In the genomic region with DNA sequence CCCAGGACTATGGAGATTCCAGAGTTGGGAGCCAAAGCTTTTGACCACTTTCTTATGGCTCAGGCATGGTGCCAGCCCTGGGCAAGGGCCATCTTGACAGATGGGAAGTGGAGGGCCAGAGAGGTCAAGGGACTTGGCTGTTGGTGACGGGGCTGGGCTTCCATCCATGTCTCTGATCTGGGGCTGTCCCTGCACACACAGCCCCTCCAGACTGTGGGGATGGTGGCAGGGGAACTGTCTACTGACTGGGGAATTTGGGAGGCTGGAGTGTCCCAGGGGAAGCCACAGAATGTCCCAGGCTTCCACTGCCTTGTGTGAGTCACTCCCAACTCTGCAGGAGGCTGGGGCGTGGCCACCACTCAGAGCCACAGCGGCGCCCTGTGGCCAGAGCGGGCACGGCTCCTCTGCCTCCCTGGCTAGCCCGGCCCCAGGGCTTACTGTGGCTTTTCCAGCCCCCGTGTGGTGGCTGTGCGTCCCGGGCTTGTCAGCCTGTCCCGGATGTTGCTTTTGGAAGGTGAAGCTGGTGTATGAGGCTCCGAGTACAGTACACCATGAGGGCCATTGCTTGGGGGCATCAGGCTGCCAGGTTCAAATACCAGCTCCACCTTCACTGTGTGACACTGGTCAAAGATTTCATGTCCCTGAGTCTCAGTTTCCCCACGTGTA, we compare ENCODE assay signal across 8 cellular contexts. TPM values are rescaled to one million over a fixed set of nuclear protein-coding genes. Genes with fewer than 3 reads are reported as not detected.
DNase-seq lines count a peak whose midpoint lies in the region; ATAC-seq, FAIRE-seq and TF ChIP-seq lines count a peak whose summit lies in the region.

No MANE protein-coding gene starts in this region.

- peaks cover 29% of the 10 kb centered on the region for H3K4me1 ChIP-seq in endothelial cell of umbilical vein (ENCODE audit: control insufficient read depth, extremely low read depth, insufficient read depth, low read length)

- TF ChIP-seq CTCF in endothelial cell of umbilical vein (IDR thresholded peaks at IDR 0.05; ENCODE audit: extremely low read depth in 1 of 2, insufficient read depth in 1 of 2, low read depth in 1 of 2, low read length in 2 of 2), result peak; percentile 99 to 100

- no peaks in the 10 kb centered on the region for H3K27me3 ChIP-seq in endothelial cell of umbilical vein (ENCODE audit: control insufficient read depth in 2 of 2, insufficient read depth in 2 of 2, low read length in 2 of 2)

- peak; percentile 27 for TF ChIP-seq POLR2A in endothelial cell of umbilical vein (IDR thresholded peaks at IDR 0.05; ENCODE audit: low read depth, low read length)

- BruUV-seq in endothelial cell of umbilical vein (replicated peaks; lab: Mats Ljungman, UMichigan), result no TSS peak

- no peak overlapping the region for H2AFZ ChIP-seq in endothelial cell of umbilical vein (ENCODE audit: low read depth, low read length)

- dilution Hi-C loops in endothelial cell of umbilical vein (cut with MboI; ENCODE audit: extremely low pct_ligation_motif_present, low sequenced_read_pairs), result no loop called here

- H3K79me2 ChIP-seq in endothelial cell of umbilical vein (ENCODE audit: control insufficient read depth, insufficient read depth, low read length), result no peaks in the 10 kb centered on the region

- H3K4me2 ChIP-seq in endothelial cell of umbilical vein (ENCODE audit: insufficient read depth, low read length), result no peak overlapping the region

- peak overlapping the region; percentile 30 for H3K27ac ChIP-seq in endothelial cell of umbilical vein (ENCODE audit: insufficient read depth, low read depth, low read length)

- DNase-seq in SIG-M5 treated with dmso at 0.1 percent for 504 hours (lab: John Stamatoyannopoulos, UW; ENCODE audit: unreplicated experiment) (peak; percentile 83), SIG-M5 (lab: John Stamatoyannopoulos, UW) (no peak), NOMO-1 (lab: John Stamatoyannopoulos, UW; ENCODE audit: unreplicated experiment in 2 of 2) (peak; percentile 66 to 85), endothelial cell of umbilical vein (ENCODE audit: low read depth, low spot score) (peak; percentile 95), middle frontal gyrus (ENCODE audit: extremely low spot score, low spot score) (peak; percentile 63)
- peak; percentile 90 for DNase-seq in activated CD8-positive, alpha-beta memory T cell treated with anti-CD3 and anti-CD28 coated beads, Interleukin-2, amount 10 ng/mL, durations not matched to agents 7 days and 5 days
- peak; percentile 51 to 60 for DNase-seq in stimulated activated CD8-positive, alpha-beta memory T cell treated with anti-CD3 and anti-CD28 coated beads, Interleukin-15, amount 100 ng/mL, for 4 hours (ENCODE audit: low read depth in 2 of 2)

- CTCF ChIA-PET in activated CD8-positive, alpha-beta memory T cell treated with anti-CD3 and anti-CD28 coated beads, Interleukin-2, amount 10 ng/mL, durations not matched to agents 7 days and 5 days (lab: Charles Lee), result interaction anchor here (0.6 to 6.1 kb wide), 29 partner anchors 8 to 151 kb away, joined by 3 to 57 read pairs (median 4); a partner anchor contains a TSS
- CTCF ChIA-PET in endothelial cell of umbilical vein (lab: Charles Lee), result interaction anchor here (0.6 to 4.7 kb wide), 10 partner anchors 12 to 117 kb away, joined by 3 to 48 read pairs (median 7); a partner anchor contains a TSS

- H3K4me3 ChIP-seq in endothelial cell of umbilical vein (replicated peaks in 1 of 3; ENCODE audit: insufficient read depth in 1 of 3, low read depth in 1 of 3, low read length in 3 of 3), result no peak overlapping the region

- no peaks in the 10 kb centered on the region for H3K9me1 ChIP-seq in endothelial cell of umbilical vein (replicated peaks; ENCODE audit: control insufficient read depth, extremely low read depth, insufficient read depth, low read length)

- intact Hi-C loops in endothelial cell of umbilical vein (cut with micrococcal nuclease), result loop anchor here (1.0 to 2.0 kb wide), 5 partner anchors 19 to 117 kb away; a partner anchor contains a TSS

- no peaks in the 10 kb centered on the region for H3K27me3 Mint-ChIP-seq in activated CD8-positive, alpha-beta memory T cell treated with anti-CD3 and anti-CD28 coated beads, Interleukin-2, amount 10 ng/mL, durations not matched to agents 7 days and 5 days

- no peaks in the 10 kb centered on the region for H3K36me3 Mint-ChIP-seq in activated CD8-positive, alpha-beta memory T cell treated with anti-CD3 and anti-CD28 coated beads, Interleukin-2, amount 10 ng/mL, durations not matched to agents 7 days and 5 days

- no peaks in the 10 kb centered on the region for H3K9me3 ChIP-seq in endothelial cell of umbilical vein (replicated peaks; ENCODE audit: control insufficient read depth, insufficient read depth, low read length)

- POLR2A ChIA-PET in endothelial cell of umbilical vein (lab: Charles Lee), result interaction anchor here (0.5 to 0.6 kb wide), 2 partner anchors 12 to 374 kb away, joined by 3 read pairs; no protein-coding TSS in a partner anchor

- H4K20me1 ChIP-seq in endothelial cell of umbilical vein (replicated peaks; ENCODE audit: control insufficient read depth, extremely low read depth, insufficient read depth, low read length), result no peaks in the 10 kb centered on the region

- FAIRE-seq in endothelial cell of umbilical vein (lab: Jason Lieb, UNC), result peak; percentile 97

- H3K36me3 ChIP-seq in endothelial cell of umbilical vein (ENCODE audit: control insufficient read depth in 2 of 2, extremely low read depth in 1 of 2, insufficient read depth in 2 of 2, low read length in 2 of 2), result peaks cover 0 to 28% of the 10 kb centered on the region in 2 experiments

- peak; percentile 88 for ATAC-seq in HG03108 (IDR thresholded peaks at IDR 0.05; ENCODE audit: unreplicated experiment)
- ATAC-seq in activated CD8-positive, alpha-beta memory T cell treated with anti-CD3 and anti-CD28 coated beads, Interleukin-2, amount 10 ng/mL, durations not matched to agents 7 days and 5 days, result peak; percentile 99

- H3K9ac ChIP-seq in endothelial cell of umbilical vein (replicated peaks; ENCODE audit: extremely low read depth, insufficient read depth, low read length), result no peak overlapping the region

- no peak overlapping the region for H3K4me3 Mint-ChIP-seq in activated CD8-positive, alpha-beta memory T cell treated with anti-CD3 and anti-CD28 coated beads, Interleukin-2, amount 10 ng/mL, durations not matched to agents 7 days and 5 days

- peak overlapping the region; percentile 36 for H3K27ac Mint-ChIP-seq in activated CD8-positive, alpha-beta memory T cell treated with anti-CD3 and anti-CD28 coated beads, Interleukin-2, amount 10 ng/mL, durations not matched to agents 7 days and 5 days

- H3K9me3 Mint-ChIP-seq in activated CD8-positive, alpha-beta memory T cell treated with anti-CD3 and anti-CD28 coated beads, Interleukin-2, amount 10 ng/mL, durations not matched to agents 7 days and 5 days (ENCODE audit: low read depth), result no peaks in the 10 kb centered on the region

- H3K4me1 Mint-ChIP-seq in activated CD8-positive, alpha-beta memory T cell treated with anti-CD3 and anti-CD28 coated beads, Interleukin-2, amount 10 ng/mL, durations not matched to agents 7 days and 5 days, result peaks cover 11% of the 10 kb centered on the region

RNA-seq across cellular contexts. Expression of a gene that starts 19.6 kb away (rescaled TPM):
- total RNA-seq in activated CD8-positive, alpha-beta memory T cell treated with anti-CD3 and anti-CD28 coated beads, Interleukin-2, amount 10 ng/mL, durations not matched to agents 7 days and 5 days, result under 1 TPM in 1 of 2 experiments, not detected in 1; 0.21 TPM
- 0.44 and 0.46 TPM in 2 replicates for total RNA-seq in endothelial cell of umbilical vein
- polyA plus RNA-seq in endothelial cell of umbilical vein, result 0.23 and 0.43 TPM in 2 replicates
- 0.30 and 0.34 TPM in 2 replicates for polyA plus RNA-seq in endothelial cell of umbilical vein (2011; cell fraction: cytosol; rRNA removed)
- polyA plus RNA-seq in endothelial cell of umbilical vein (2011; cell fraction: nucleus; rRNA removed), result 0.36 and 0.56 TPM in 2 replicates
- 0.65 and 0.78 TPM in 2 replicates for polyA plus RNA-seq in endothelial cell of umbilical vein (2012)
- not detected in 2 replicates for polyA minus RNA-seq in endothelial cell of umbilical vein
- polyA minus RNA-seq in endothelial cell of umbilical vein (2011; cell fraction: cytosol; rRNA and poly(A)+ RNA removed), result not detected
- not detected in 2 replicates for polyA minus RNA-seq in endothelial cell of umbilical vein (2011; cell fraction: nucleus; rRNA and poly(A)+ RNA removed)

RNA-seq across cellular contexts. Expression of a gene that starts 19.7 kb away (rescaled TPM):
- 10 to 100 TPM; 77.4 to 81.0 TPM for total RNA-seq in activated CD8-positive, alpha-beta memory T cell treated with anti-CD3 and anti-CD28 coated beads, Interleukin-2, amount 10 ng/mL, durations not matched to agents 7 days and 5 days
- total RNA-seq in endothelial cell of umbilical vein, result 98.3 and 106 TPM in 2 replicates
- 112 and 133 TPM in 2 replicates for polyA plus RNA-seq in endothelial cell of umbilical vein
- polyA plus RNA-seq in endothelial cell of umbilical vein (2011; cell fraction: cytosol; rRNA removed), result 164 and 172 TPM in 2 replicates
- polyA plus RNA-seq in endothelial cell of umbilical vein (2011; cell fraction: nucleus; rRNA removed), result 54.0 and 58.7 TPM in 2 replicates
- polyA plus RNA-seq in endothelial cell of umbilical vein (2012), result 122 and 156 TPM in 2 replicates
- polyA minus RNA-seq in endothelial cell of umbilical vein, result 27.1 and 33.5 TPM in 2 replicates
- 48.6 TPM for polyA minus RNA-seq in endothelial cell of umbilical vein (2011; cell fraction: cytosol; rRNA and poly(A)+ RNA removed)
- polyA minus RNA-seq in endothelial cell of umbilical vein (2011; cell fraction: nucleus; rRNA and poly(A)+ RNA removed), result 5.3 and 10.9 TPM in 2 replicates

RNA-seq across cellular contexts. Expression of a gene that starts 27.7 kb away (rescaled TPM):
- total RNA-seq in activated CD8-positive, alpha-beta memory T cell treated with anti-CD3 and anti-CD28 coated beads, Interleukin-2, amount 10 ng/mL, durations not matched to agents 7 days and 5 days, result 10 to 100 TPM; 19.7 to 23.1 TPM
- total RNA-seq in endothelial cell of umbilical vein, result 65.2 and 66.9 TPM in 2 replicates
- polyA plus RNA-seq in endothelial cell of umbilical vein, result 23.9 and 30.5 TPM in 2 replicates
- 23.5 and 29.4 TPM in 2 replicates for polyA plus RNA-seq in endothelial cell of umbilical vein (2011; cell fraction: cytosol; rRNA removed)
- 29.8 and 31.4 TPM in 2 replicates for polyA plus RNA-seq in endothelial cell of umbilical vein (2011; cell fraction: nucleus; rRNA removed)
- 24.7 and 30.0 TPM in 2 replicates for polyA plus RNA-seq in endothelial cell of umbilical vein (2012)
- 40.6 and 41.1 TPM in 2 replicates for polyA minus RNA-seq in endothelial cell of umbilical vein
- polyA minus RNA-seq in endothelial cell of umbilical vein (2011; cell fraction: cytosol; rRNA and poly(A)+ RNA removed), result 23.2 TPM
- 18.3 and 29.6 TPM in 2 replicates for polyA minus RNA-seq in endothelial cell of umbilical vein (2011; cell fraction: nucleus; rRNA and poly(A)+ RNA removed)

RNA-seq across cellular contexts. Expression of a gene that starts 50.5 kb away (rescaled TPM):
- total RNA-seq in activated CD8-positive, alpha-beta memory T cell treated with anti-CD3 and anti-CD28 coated beads, Interleukin-2, amount 10 ng/mL, durations not matched to agents 7 days and 5 days, result not detected
- not detected in 2 replicates for total RNA-seq in endothelial cell of umbilical vein
- not detected in 2 replicates for polyA plus RNA-seq in endothelial cell of umbilical vein
- not detected in 2 replicates for polyA plus RNA-seq in endothelial cell of umbilical vein (2011; cell fraction: cytosol; rRNA removed)
- not detected in 2 replicates for polyA plus RNA-seq in endothelial cell of umbilical vein (2011; cell fraction: nucleus; rRNA removed)
- not detected in 2 replicates for polyA plus RNA-seq in endothelial cell of umbilical vein (2012)
- not detected in 2 replicates for polyA minus RNA-seq in endothelial cell of umbilical vein
- not detected for polyA minus RNA-seq in endothelial cell of umbilical vein (2011; cell fraction: cytosol; rRNA and poly(A)+ RNA removed)
- not detected in 2 replicates for polyA minus RNA-seq in endothelial cell of umbilical vein (2011; cell fraction: nucleus; rRNA and poly(A)+ RNA removed)
